In genomic region chr1:45751039-45751838, GRCh38 we compare ENCODE assay signal across 8 cellular contexts. TPM values are rescaled to one million over a fixed set of nuclear protein-coding genes. Genes with fewer than 3 reads are reported as not detected.
DNase-seq lines count a peak whose midpoint lies in the region; ATAC-seq, FAIRE-seq and TF ChIP-seq lines count a peak whose summit lies in the region.
"Not testable (repeated sequence)": the region's sequence is repeated elsewhere in the genome, so short reads cannot be mapped to it uniquely, and the experiment has no call there.

No MANE protein-coding gene starts in this region.

- H2AFZ ChIP-seq in K562 (ENCODE audit: low read depth, low read length) (peak overlapping the region; percentile 94), HepG2 (ENCODE audit: low read length) (peak overlapping the region; percentile 97)

- peaks cover 17% of the 10 kb centered on the region for H3K4me1 ChIP-seq in CD4-positive, CD25-positive, alpha-beta regulatory T cell (ENCODE audit: control insufficient read depth, insufficient read depth, low read length, poor library complexity, severe bottlenecking)
- H3K4me1 ChIP-seq in K562 (replicated peaks in 1 of 2; ENCODE audit: control insufficient read depth in 2 of 2, insufficient read depth in 2 of 2, low read length in 2 of 2): peaks cover 35 to 49% of the 10 kb centered on the region in 2 experiments
- peaks cover 6 to 44% (median 8%) of the 10 kb centered on the region in 3 donors for H3K4me1 ChIP-seq in esophagus squamous epithelium
- H3K4me1 ChIP-seq in HepG2 (ENCODE audit: insufficient read depth, low read length): peaks cover 59% of the 10 kb centered on the region
- H3K4me1 ChIP-seq in testis: not testable (repeated sequence)

- H3K27ac ChIP-seq in CD4-positive, CD25-positive, alpha-beta regulatory T cell (ENCODE audit: insufficient read depth, low read length, poor library complexity, severe bottlenecking): peak overlapping the region; percentile 95
- H3K27ac ChIP-seq in KOPT-K1 (ENCODE audit: low read depth, low read length, poor library complexity, severe bottlenecking) (peak overlapping the region; percentile 91), K562 (ENCODE audit: extremely low read depth, low read depth, low read length) (peak overlapping the region; percentile 92), esophagus squamous epithelium (peak overlapping the region; percentile 89 to 99 (median 96)), HepG2 (ENCODE audit: extremely low read length, insufficient read depth, low read length) (peak overlapping the region; percentile 97), testis (peak overlapping the region; percentile 97 to 98)

- H3K79me2 ChIP-seq in K562 (ENCODE audit: control insufficient read depth, insufficient read depth, low read length); HepG2 (ENCODE audit: insufficient read depth, low read length): not testable (repeated sequence)

- in situ Hi-C loops in K562 (cut with MboI); HepG2 (cut with HindIII; ENCODE audit: extremely low pct_ligation_motif_present, low pct_unique_long_range_greater_than_20kb): not testable (repeated sequence)

- H3K36me3 ChIP-seq in CD4-positive, CD25-positive, alpha-beta regulatory T cell (ENCODE audit: control insufficient read depth, insufficient read depth, low read length); KOPT-K1 (ENCODE audit: insufficient read depth, low read length); K562 (ENCODE audit: control insufficient read depth, insufficient read depth, low read length); esophagus squamous epithelium; HepG2 (replicated peaks in 1 of 2; ENCODE audit: control insufficient read depth in 1 of 2, insufficient read depth in 2 of 2, low read length in 2 of 2); testis (ENCODE audit: low read depth, missing control alignments): not testable (repeated sequence)

- POLR2A ChIA-PET in activated B cell treated with CpG ODN at 0.5 μM for 24 hours (lab: Charles Lee): interaction anchor here (0.7 to 3.0 kb wide), 4 partner anchors 16 to 293 kb away, joined by 3 to 20 read pairs (median 8); partner anchors contain the start of gene GPBP1L1
- POLR2A ChIA-PET in K562 (lab: Yijun Ruan, JAX): interaction anchor here (0.6 to 3.2 kb wide), 7 partner anchors 8 to 975 kb away, joined by 3 to 16 read pairs (median 4); partner anchors contain the start of gene GPBP1L1
- POLR2A ChIA-PET in HepG2 (lab: Yijun Ruan, JAX): interaction anchor here (1.0 to 1.6 kb wide), 5 partner anchors 30 to 71 kb away, joined by 3 to 8 read pairs (median 4); partner anchors contain the start of gene GPBP1L1

- H3K9me3 ChIP-seq in CD4-positive, CD25-positive, alpha-beta regulatory T cell (ENCODE audit: control insufficient read depth in 2 of 2, low read length in 2 of 2); K562 (replicated peaks; ENCODE audit: control insufficient read depth, insufficient read depth, low read depth, low read length); HepG2 (ENCODE audit: low read length); testis: not testable (repeated sequence)
- H3K9me3 ChIP-seq in KOPT-K1 (ENCODE audit: insufficient read depth, low read length, poor library complexity, severe bottlenecking) (peaks cover 27% of the 10 kb centered on the region), esophagus squamous epithelium (peaks cover 0 to 12% (median 9%) of the 10 kb centered on the region in 3 donors)

- H3K9me1 ChIP-seq in K562 (ENCODE audit: control insufficient read depth, insufficient read depth, low read length): not testable (repeated sequence)

- 74% methylated on average over 24 of the region's 24 CpGs for WGBS in K562 (ENCODE audit: insufficient coverage, low coverage, missing lambda C conversion rate)
- 85 to 92% methylated on average over 21 to 23 of the region's 24 CpGs for WGBS in esophagus squamous epithelium, 2 donors
- WGBS in HepG2 (ENCODE audit: low lambda C conversion rate): 79% methylated on average over 24 of the region's 24 CpGs
- 55 to 73% methylated on average over 24 of the region's 24 CpGs for WGBS in testis, 2 donors

- H3K9ac ChIP-seq in K562 (ENCODE audit: insufficient read depth in 1 of 2, low read depth in 2 of 2, low read length in 2 of 2) (peak overlapping the region; percentile 82 to 95), HepG2 (ENCODE audit: insufficient read depth, low read depth, low read length) (peak overlapping the region; percentile 96)

- H3K4me3 Mint-ChIP-seq in CD4-positive, CD25-positive, alpha-beta regulatory T cell: peak overlapping the region; percentile 97 to 99 (median 98)
- H3K4me3 Mint-ChIP-seq in activated B cell treated with CpG ODN at 0.5 μM for 24 hours: peak overlapping the region; percentile 93
- H3K4me3 Mint-ChIP-seq in osteocyte (ENCODE audit: unreplicated experiment): peak overlapping the region; percentile 90

- not testable (repeated sequence) for ATAC-seq in CD4-positive, CD25-positive, alpha-beta regulatory T cell (ENCODE audit: low read depth in 2 of 2); activated B cell treated with CpG ODN at 0.5 μM for 24 hours (ENCODE audit: low read depth); K562; HepG2

- H4K20me1 ChIP-seq in K562 (replicated peaks; ENCODE audit: control insufficient read depth, insufficient read depth, low read length); HepG2 (ENCODE audit: insufficient read depth, low read length): not testable (repeated sequence)

- TF ChIP-seq RAD21 in K562 (CRISPR knock-in tag; conservative IDR thresholded peaks at IDR 0.05 in 1 of 2, IDR thresholded peaks at IDR 0.05 in 1 of 2); HepG2 (CRISPR knock-in tag; IDR thresholded peaks at IDR 0.05): not testable (repeated sequence)

- DNase-seq in CD4-positive, CD25-positive, alpha-beta regulatory T cell; activated B cell treated with CpG ODN at 0.5 μM for 24 hours; K562 (ENCODE audit: extremely low read depth in 1 of 4, low spot score in 3 of 4); esophagus squamous epithelium (lab: John Stamatoyannopoulos, UW); HepG2 (ENCODE audit: low spot score); osteocyte (ENCODE audit: extremely low spot score, unreplicated experiment); testis: not testable (repeated sequence)

- intact Hi-C loops in activated B cell treated with CpG ODN at 0.5 μM for 24 hours (cut with micrococcal nuclease) (loop anchor here (2.0 to 5.0 kb wide), 3 partner anchors 52 to 1079 kb away; partner anchors contain the start of genes ARMH1, HECTD3, MAST2 and TMEM53), K562 (cut with micrococcal nuclease) (loop anchor here (5.0 kb wide), 3 partner anchors 51 to 169 kb away; partner anchors contain the start of genes MAST2 and NASP), HepG2 (cut with micrococcal nuclease; ENCODE audit: unreplicated experiment) (loop anchor here (2.0 to 5.0 kb wide), 3 partner anchors 52 to 169 kb away; partner anchors contain the start of genes GPBP1L1, MAST2, NASP and TMEM69)
- intact Hi-C loops in esophagus squamous epithelium (cut with DNase I); testis (cut with DNase I; ENCODE audit: low total_unique reads): not testable (repeated sequence)

- H3K27me3 ChIP-seq in CD4-positive, CD25-positive, alpha-beta regulatory T cell (ENCODE audit: control insufficient read depth, insufficient read depth, low read length); K562 (ENCODE audit: control insufficient read depth in 2 of 2, insufficient read depth in 2 of 2, low read length in 2 of 2); esophagus squamous epithelium; HepG2 (ENCODE audit: control insufficient read depth in 1 of 2, insufficient read depth in 2 of 2, low read length in 2 of 2); testis: not testable (repeated sequence)

- not testable (repeated sequence) for H3K36me3 Mint-ChIP-seq in CD4-positive, CD25-positive, alpha-beta regulatory T cell; activated B cell treated with CpG ODN at 0.5 μM for 24 hours (ENCODE audit: low read depth); osteocyte (ENCODE audit: unreplicated experiment)

- CTCF ChIA-PET in activated B cell treated with CpG ODN at 0.5 μM for 24 hours (lab: Charles Lee): interaction anchor here (1.5 kb wide), 1 partner anchor 65 kb away, joined by 4 read pairs; the partner anchor contains the start of gene GPBP1L1
- CTCF ChIA-PET in K562 (lab: Yijun Ruan, JAX; ENCODE audit: low intra/inter-chr PET ratio); HepG2 (lab: Yijun Ruan, JAX; ENCODE audit: low intra/inter-chr PET ratio, low total read pairs): not testable (repeated sequence)

- H3K9me3 Mint-ChIP-seq in CD4-positive, CD25-positive, alpha-beta regulatory T cell; activated B cell treated with CpG ODN at 0.5 μM for 24 hours; osteocyte (ENCODE audit: unreplicated experiment): not testable (repeated sequence)

- peak overlapping the region; percentile 98 to 100 (median 99) for H3K27ac Mint-ChIP-seq in CD4-positive, CD25-positive, alpha-beta regulatory T cell
- peak overlapping the region; percentile 99 for H3K27ac Mint-ChIP-seq in activated B cell treated with CpG ODN at 0.5 μM for 24 hours
- H3K27ac Mint-ChIP-seq in osteocyte (ENCODE audit: unreplicated experiment): peak overlapping the region; percentile 98

- not testable (repeated sequence) for FAIRE-seq in K562 (lab: Jason Lieb, UNC); HepG2 (lab: Jason Lieb, UNC)

- H3K4me3 ChIP-seq in CD4-positive, CD25-positive, alpha-beta regulatory T cell (ENCODE audit: low read depth, low read length): peak overlapping the region; percentile 94
- H3K4me3 ChIP-seq in K562 (peak overlapping the region; percentile 51), esophagus squamous epithelium (peak overlapping the region; percentile 47 to 82 (median 62)), HepG2 (replicated peaks in 1 of 3; ENCODE audit: insufficient read depth in 1 of 3, low read depth in 2 of 3, low read length in 3 of 3) (peak overlapping the region; percentile 55 to 86 (median 67); a peak in 5 of 6 replicates), testis (peak overlapping the region; percentile 84 to 87)

- TF ChIP-seq CTCF in activated B cell treated with CpG ODN at 0.5 μM for 24 hours (IDR thresholded peaks at IDR 0.05); K562 (IDR thresholded peaks at IDR 0.05 in 2 of 3, conservative IDR thresholded peaks at IDR 0.05 in 1 of 3; ENCODE audit: insufficient read depth in 2 of 3, low read depth in 1 of 3, low read length in 3 of 3); esophagus squamous epithelium (IDR thresholded peaks at IDR 0.05); HepG2 (CRISPR knock-in tag; IDR thresholded peaks at IDR 0.05); osteocyte (IDR thresholded peaks at IDR 0.05); testis (IDR thresholded peaks at IDR 0.05): not testable (repeated sequence)

- not testable (repeated sequence) for H3K27me3 Mint-ChIP-seq in CD4-positive, CD25-positive, alpha-beta regulatory T cell; activated B cell treated with CpG ODN at 0.5 μM for 24 hours; osteocyte (ENCODE audit: unreplicated experiment)

- BruUV-seq in K562 (replicated peaks; lab: Mats Ljungman, UMichigan) (TSS peak; percentile 94), HepG2 (replicated peaks; lab: Mats Ljungman, UMichigan) (TSS peak; percentile 95)

- not testable (repeated sequence) for TF ChIP-seq POLR2A in K562 (conservative IDR thresholded peaks at IDR 0.05); esophagus squamous epithelium (IDR thresholded peaks at IDR 0.05); HepG2 (IDR thresholded peaks at IDR 0.05; ENCODE audit: insufficient read depth in 1 of 2, low read depth in 2 of 2, low read length in 2 of 2); testis (IDR thresholded peaks at IDR 0.05)

- H3K4me2 ChIP-seq in K562 (ENCODE audit: insufficient read depth, low read length) (peak overlapping the region; percentile 93), HepG2 (ENCODE audit: low read depth, low read length) (peak overlapping the region; percentile 92)

- peaks cover 4 to 48% (median 24%) of the 10 kb centered on the region in 4 donors for H3K4me1 Mint-ChIP-seq in CD4-positive, CD25-positive, alpha-beta regulatory T cell
- H3K4me1 Mint-ChIP-seq in activated B cell treated with CpG ODN at 0.5 μM for 24 hours (peaks cover 17% of the 10 kb centered on the region), osteocyte (ENCODE audit: unreplicated experiment) (peaks cover 20% of the 10 kb centered on the region)

- not testable (repeated sequence) for TF ChIP-seq EP300 in K562 (IDR thresholded peaks at IDR 0.05; ENCODE audit: low read length); HepG2 (IDR thresholded peaks at IDR 0.05; ENCODE audit: low read depth in 2 of 2, low read length in 2 of 2); HepG2 (CRISPR knock-in tag; IDR thresholded peaks at IDR 0.05; ENCODE audit: borderline replicate concordance)

RNA-seq across cellular contexts. Expression of gene IPP, which starts 0.8 kb away (rescaled TPM):
- total RNA-seq in CD4-positive, CD25-positive, alpha-beta regulatory T cell: 12.8 TPM
- polyA plus RNA-seq in CD4-positive, CD25-positive, alpha-beta regulatory T cell: 10 to 100 TPM; 10.1 to 11.7 (median 11.2) TPM
- total RNA-seq in activated B cell treated with CpG ODN at 0.5 μM for 24 hours: 10.2 and 11.4 TPM in 2 replicates
- 11.4 and 25.7 TPM in 2 replicates for total RNA-seq in K562 (2011; cell fraction: chromatin; rRNA removed; ENCODE audit: low replicate concordance)
- 5.3 and 7.0 TPM in 2 replicates for total RNA-seq in K562 (2011; cell fraction: nucleolus; rRNA removed)
- 13.2 and 17.9 TPM in 2 replicates for total RNA-seq in K562 (2011; cell fraction: nucleoplasm; rRNA removed)
- total RNA-seq in K562 (2014; rRNA removed): 5.7 and 7.5 TPM in 2 replicates
- 9.7 and 13.6 TPM in 2 replicates for total RNA-seq in K562 (2014; rRNA removed; fragmentation: Illumina TruSeq; extraction: Trizol)
- total RNA-seq in K562 (2015; rRNA removed; fragmentation: Illumina TruSeq; extraction: Trizol): 6.9 and 8.3 TPM in 2 replicates
- 11.8 and 15.1 TPM in 2 replicates for total RNA-seq in K562 (2021)
- polyA plus RNA-seq in K562 (2011; rRNA removed): 8.6 and 14.7 TPM in 2 replicates
- 1.9 and 4.5 TPM in 2 replicates for polyA plus RNA-seq in K562 (2011; cell fraction: cytosol; rRNA removed)
- 3.1 TPM in 2 replicates for polyA plus RNA-seq in K562 (2011; cell fraction: nucleus; rRNA removed)
- polyA plus RNA-seq in K562 (2012): 8.1 and 11.6 TPM in 2 replicates
- polyA plus RNA-seq in K562 (2014; fragmentation: Illumina TruSeq; extraction: Trizol): 7.2 and 7.5 TPM in 2 replicates
- 10 to 100 TPM; 13.5 to 15.1 TPM for polyA plus RNA-seq in K562 (2014; fragmentation: Nextera tagmentation; extraction: Ambion mirVana)
- polyA plus RNA-seq in K562 (2014; rRNA removed): 5.6 and 6.9 TPM in 2 replicates
- polyA minus RNA-seq in K562 (2011; rRNA and poly(A)+ RNA removed): 16.4 and 21.4 TPM in 2 replicates
- 2.8 and 6.7 TPM in 2 replicates for polyA minus RNA-seq in K562 (2011; cell fraction: cytosol; rRNA and poly(A)+ RNA removed)
- polyA minus RNA-seq in K562 (2011; cell fraction: nucleus; rRNA and poly(A)+ RNA removed): 2.4 and 3.7 TPM in 2 replicates
- 1 to 10 TPM; 6.4 to 8.4 (median 7.4) TPM for total RNA-seq in esophagus squamous epithelium
- total RNA-seq in HepG2 (2016; rRNA removed; fragmentation: Illumina TruSeq; extraction: Trizol): 9.7 and 14.1 TPM in 2 replicates
- 1.4 and 1.9 TPM in 2 replicates for total RNA-seq in HepG2 (2016; cell fraction: cytosol; rRNA removed; fragmentation: Illumina TruSeq; extraction: Trizol; ENCODE audit: low read depth)
- total RNA-seq in HepG2 (2016; cell fraction: insoluble cytoplasmic fraction; rRNA removed; fragmentation: Illumina TruSeq; extraction: Trizol): 9.3 and 17.3 TPM in 2 replicates
- 4.3 and 4.5 TPM in 2 replicates for total RNA-seq in HepG2 (2016; cell fraction: membrane; rRNA removed; fragmentation: Illumina TruSeq; extraction: Trizol)
- 6.7 and 6.8 TPM in 2 replicates for total RNA-seq in HepG2 (2016; cell fraction: nucleus; rRNA removed; fragmentation: Illumina TruSeq; extraction: Trizol)
- 3.0 and 3.1 TPM in 2 replicates for polyA plus RNA-seq in HepG2 (2011; rRNA removed)
- 1.2 and 2.3 TPM in 2 replicates for polyA plus RNA-seq in HepG2 (2011; cell fraction: cytosol; rRNA removed)
- polyA plus RNA-seq in HepG2 (2011; cell fraction: nucleus; rRNA removed): 0.90 and 1.3 TPM in 2 replicates
- 4.1 and 6.3 TPM in 2 replicates for polyA plus RNA-seq in HepG2 (2012)
- 0.96 and 1.1 TPM in 2 replicates for polyA plus RNA-seq in HepG2 (2016; cell fraction: cytosol; fragmentation: Illumina TruSeq; extraction: Trizol; ENCODE audit: low read depth)
- 9.0 and 10.4 TPM in 2 replicates for polyA plus RNA-seq in HepG2 (2016; cell fraction: insoluble cytoplasmic fraction; fragmentation: Illumina TruSeq; extraction: Trizol; ENCODE audit: low read depth)
- polyA plus RNA-seq in HepG2 (2016; cell fraction: membrane; fragmentation: Illumina TruSeq; extraction: Trizol; ENCODE audit: low read depth): 2.3 and 3.1 TPM in 2 replicates
- polyA plus RNA-seq in HepG2 (2016; cell fraction: nucleus; fragmentation: Illumina TruSeq; extraction: Trizol; ENCODE audit: insufficient read depth, low read depth): 5.5 and 7.0 TPM in 2 replicates
- polyA minus RNA-seq in HepG2 (2011; rRNA and poly(A)+ RNA removed; ENCODE audit: low replicate concordance): 2.5 and 3.2 TPM in 2 replicates
- polyA minus RNA-seq in HepG2 (2011; cell fraction: cytosol; rRNA and poly(A)+ RNA removed): 3.1 and 3.4 TPM in 2 replicates
- 4.5 and 5.3 TPM in 2 replicates for polyA minus RNA-seq in HepG2 (2011; cell fraction: nucleus; rRNA and poly(A)+ RNA removed)
- total RNA-seq in osteocyte: 21.9 and 24.9 TPM in 2 replicates
- 10 to 100 TPM; 12.5 to 20.5 TPM for total RNA-seq in testis
- polyA plus RNA-seq in testis (ENCODE audit: insufficient read depth, low read depth, low replicate concordance): 26.3 TPM

RNA-seq across cellular contexts. Expression of gene MAST2, which starts 52.2 kb away (rescaled TPM):
- 13.1 TPM for total RNA-seq in CD4-positive, CD25-positive, alpha-beta regulatory T cell
- 1 to 10 TPM in 2 of 4 donors, under 1 TPM in 2; 0.71 to 3.2 (median 1.3) TPM for polyA plus RNA-seq in CD4-positive, CD25-positive, alpha-beta regulatory T cell
- total RNA-seq in activated B cell treated with CpG ODN at 0.5 μM for 24 hours (16.2 and 20.9 TPM in 2 replicates), K562 (2014; rRNA removed) (17.2 and 22.6 TPM in 2 replicates), K562 (2014; rRNA removed; fragmentation: Illumina TruSeq; extraction: Trizol) (12.5 and 13.1 TPM in 2 replicates), K562 (2015; rRNA removed; fragmentation: Illumina TruSeq; extraction: Trizol) (18.4 and 19.2 TPM in 2 replicates), K562 (2021) (32.0 and 32.7 TPM in 2 replicates), esophagus squamous epithelium (10 to 100 TPM in 3 of 4 donors, 1 to 10 TPM in 1; 8.3 to 24.8 (median 14.5) TPM), HepG2 (2016; rRNA removed; fragmentation: Illumina TruSeq; extraction: Trizol) (14.3 and 15.3 TPM in 2 replicates), osteocyte (63.9 and 65.4 TPM in 2 replicates), testis (100 to 1,000 TPM in 1 of 2 donors, 10 to 100 TPM in 1; 88.4 to 113 TPM)
- 162 and 219 TPM in 2 replicates for total RNA-seq in K562 (2011; cell fraction: chromatin; rRNA removed; ENCODE audit: low replicate concordance)
- total RNA-seq in K562 (2011; cell fraction: nucleolus; rRNA removed): 110 and 115 TPM in 2 replicates
- 90.7 and 93.5 TPM in 2 replicates for total RNA-seq in K562 (2011; cell fraction: nucleoplasm; rRNA removed)
- polyA plus RNA-seq in K562 (2011; rRNA removed) (17.8 and 22.9 TPM in 2 replicates), K562 (2014; fragmentation: Illumina TruSeq; extraction: Trizol) (26.2 and 27.9 TPM in 2 replicates), K562 (2014; fragmentation: Nextera tagmentation; extraction: Ambion mirVana) (1 to 10 TPM in 1 of 2 experiments, under 1 TPM in 1; 0.73 to 1.1 TPM), K562 (2014; rRNA removed) (27.5 and 29.6 TPM in 2 replicates), HepG2 (2011; rRNA removed) (23.0 and 26.3 TPM in 2 replicates), testis (ENCODE audit: insufficient read depth, low read depth, low replicate concordance) (158 TPM)
- polyA plus RNA-seq in K562 (2011; cell fraction: cytosol; rRNA removed): 15.5 and 20.8 TPM in 2 replicates
- 90.4 and 97.4 TPM in 2 replicates for polyA plus RNA-seq in K562 (2011; cell fraction: nucleus; rRNA removed)
- 25.5 and 27.5 TPM in 2 replicates for polyA plus RNA-seq in K562 (2012)
- 32.3 and 35.5 TPM in 2 replicates for polyA minus RNA-seq in K562 (2011; rRNA and poly(A)+ RNA removed)
- polyA minus RNA-seq in K562 (2011; cell fraction: cytosol; rRNA and poly(A)+ RNA removed): 25.9 and 33.2 TPM in 2 replicates
- polyA minus RNA-seq in K562 (2011; cell fraction: nucleus; rRNA and poly(A)+ RNA removed): 45.5 and 68.9 TPM in 2 replicates
- 9.9 and 10.4 TPM in 2 replicates for total RNA-seq in HepG2 (2016; cell fraction: cytosol; rRNA removed; fragmentation: Illumina TruSeq; extraction: Trizol; ENCODE audit: low read depth)
- 12.9 and 13.7 TPM in 2 replicates for total RNA-seq in HepG2 (2016; cell fraction: insoluble cytoplasmic fraction; rRNA removed; fragmentation: Illumina TruSeq; extraction: Trizol)
- total RNA-seq in HepG2 (2016; cell fraction: membrane; rRNA removed; fragmentation: Illumina TruSeq; extraction: Trizol): 12.0 and 14.5 TPM in 2 replicates
- 26.9 and 30.8 TPM in 2 replicates for total RNA-seq in HepG2 (2016; cell fraction: nucleus; rRNA removed; fragmentation: Illumina TruSeq; extraction: Trizol)
- 15.9 and 16.5 TPM in 2 replicates for polyA plus RNA-seq in HepG2 (2011; cell fraction: cytosol; rRNA removed)
- 89.7 and 90.3 TPM in 2 replicates for polyA plus RNA-seq in HepG2 (2011; cell fraction: nucleus; rRNA removed)
- polyA plus RNA-seq in HepG2 (2012): 18.5 and 25.7 TPM in 2 replicates
- polyA plus RNA-seq in HepG2 (2016; cell fraction: cytosol; fragmentation: Illumina TruSeq; extraction: Trizol; ENCODE audit: low read depth): 2.2 and 2.3 TPM in 2 replicates
- 16.9 and 21.5 TPM in 2 replicates for polyA plus RNA-seq in HepG2 (2016; cell fraction: insoluble cytoplasmic fraction; fragmentation: Illumina TruSeq; extraction: Trizol; ENCODE audit: low read depth)
- 7.6 and 9.3 TPM in 2 replicates for polyA plus RNA-seq in HepG2 (2016; cell fraction: membrane; fragmentation: Illumina TruSeq; extraction: Trizol; ENCODE audit: low read depth)
- polyA plus RNA-seq in HepG2 (2016; cell fraction: nucleus; fragmentation: Illumina TruSeq; extraction: Trizol; ENCODE audit: insufficient read depth, low read depth): 56.2 and 67.8 TPM in 2 replicates
- polyA minus RNA-seq in HepG2 (2011; rRNA and poly(A)+ RNA removed; ENCODE audit: low replicate concordance): 58.6 and 58.9 TPM in 2 replicates
- 22.0 and 27.0 TPM in 2 replicates for polyA minus RNA-seq in HepG2 (2011; cell fraction: cytosol; rRNA and poly(A)+ RNA removed)
- polyA minus RNA-seq in HepG2 (2011; cell fraction: nucleus; rRNA and poly(A)+ RNA removed): 78.5 and 80.8 TPM in 2 replicates
